12 cellular contexts compared by ENCODE assay signal in genomic region chr9:70609542-70610286, GRCh38.
DNase-seq lines count a peak whose midpoint lies in the region; ATAC-seq and TF ChIP-seq lines count a peak whose summit lies in the region.
"Had no signal": no experiment of that assay in that cellular context is flagged by ENCODE, and none has a peak within 500 bp of the region (broad histone marks: within the 10 kb centered on the region; RNA-seq: fewer than 3 reads in every experiment).

No MANE protein-coding gene starts in this region.

- peaks cover 3% of the 10 kb centered on the region for H3K9me3 Mint-ChIP-seq in activated naive CD8-positive, alpha-beta T cell treated with anti-CD3 and anti-CD28 coated beads, Interleukin-2, amount 50 U/mL, for 24 hours
- H3K9me3 Mint-ChIP-seq in activated naive CD8-positive, alpha-beta T cell treated with anti-CD3 and anti-CD28 coated beads for 36 hours, result no peaks in the 10 kb centered on the region
- H3K9me3 Mint-ChIP-seq in chondrocyte (ENCODE audit: low read depth), result no peaks in the 10 kb centered on the region

- H3K4me1 Mint-ChIP-seq in activated naive CD8-positive, alpha-beta T cell treated with anti-CD3 and anti-CD28 coated beads, Interleukin-2, amount 50 U/mL, for 24 hours, result peaks cover 10% of the 10 kb centered on the region
- H3K4me1 Mint-ChIP-seq in activated naive CD8-positive, alpha-beta T cell treated with anti-CD3 and anti-CD28 coated beads for 36 hours, result peaks cover 6% of the 10 kb centered on the region
- H3K4me1 Mint-ChIP-seq in chondrocyte (ENCODE audit: low read depth), result peaks cover 35% of the 10 kb centered on the region

- peak overlapping the region in 1 of 2 donors; percentile 52 for H3K27ac ChIP-seq in aorta (ENCODE audit: low read depth in 1 of 2, low read length in 2 of 2)

- intact Hi-C loops in aorta (cut with DNase I), result loop anchor here (10.0 kb wide), 2 partner anchors 335 to 635 kb away; no protein-coding TSS in a partner anchor

- H3K4me3 Mint-ChIP-seq in activated naive CD8-positive, alpha-beta T cell treated with anti-CD3 and anti-CD28 coated beads, Interleukin-2, amount 50 U/mL, for 24 hours, result no peak overlapping the region
- no peak overlapping the region for H3K4me3 Mint-ChIP-seq in activated naive CD8-positive, alpha-beta T cell treated with anti-CD3 and anti-CD28 coated beads for 36 hours
- no peak overlapping the region for H3K4me3 Mint-ChIP-seq in chondrocyte (ENCODE audit: unreplicated experiment)

- no peak for TF ChIP-seq CTCF in chondrocyte (IDR thresholded peaks at IDR 0.05)

- H3K9me3 ChIP-seq in aorta (ENCODE audit: control insufficient read depth, low read length), result no peaks in the 10 kb centered on the region

- H3K27me3 ChIP-seq in aorta (ENCODE audit: control insufficient read depth in 1 of 2, insufficient read depth in 2 of 2, low read length in 1 of 2), result no peaks in the 10 kb centered on the region

- H3K27ac Mint-ChIP-seq in activated naive CD8-positive, alpha-beta T cell treated with anti-CD3 and anti-CD28 coated beads, Interleukin-2, amount 50 U/mL, for 24 hours, result no peak overlapping the region
- H3K27ac Mint-ChIP-seq in activated naive CD8-positive, alpha-beta T cell treated with anti-CD3 and anti-CD28 coated beads for 36 hours, result no peak overlapping the region
- peak overlapping the region; percentile 57 for H3K27ac Mint-ChIP-seq in chondrocyte (ENCODE audit: unreplicated experiment)

- H3K4me3 ChIP-seq in aorta (ENCODE audit: low read length in 2 of 2), result no peak overlapping the region

- H3K36me3 ChIP-seq in aorta (ENCODE audit: control insufficient read depth in 1 of 2, insufficient read depth in 2 of 2, low read length in 1 of 2), result no peaks in the 10 kb centered on the region

- H3K4me1 ChIP-seq in aorta (ENCODE audit: control insufficient read depth in 1 of 2, insufficient read depth in 2 of 2, low read length in 2 of 2), result peaks cover 6 to 12% of the 10 kb centered on the region in 2 donors

- no peak for DNase-seq in activated naive CD8-positive, alpha-beta T cell treated with anti-CD3 and anti-CD28 coated beads, Interleukin-2, amount 50 U/mL, for 24 hours
- DNase-seq in activated naive CD8-positive, alpha-beta T cell treated with anti-CD3 and anti-CD28 coated beads for 36 hours, result no peak
- DNase-seq in chondrocyte (ENCODE audit: low spot score), result no peak
- peak; percentile 88 to 89 for DNase-seq in lung microvascular endothelial cell (ENCODE audit: low read depth in 2 of 2)
- DNase-seq in aorta, result peak in 1 of 2 donors; percentile 60
- DNase-seq: activated CD4-positive, alpha-beta T cell treated with anti-CD3 and anti-CD28 coated beads for 1 hour; activated naive CD4-positive, alpha-beta T cell treated with anti-CD3 and anti-CD28 coated beads, Interleukin-2, amount 50 U/mL, for 16 hours; AML-193; OCI-M1 had no signal

- WGBS in aorta, 2 donors, result 37 to 41% methylated on average over 6 of the region's 6 CpGs

- H3K27me3 Mint-ChIP-seq in activated naive CD8-positive, alpha-beta T cell treated with anti-CD3 and anti-CD28 coated beads, Interleukin-2, amount 50 U/mL, for 24 hours, result no peaks in the 10 kb centered on the region
- H3K27me3 Mint-ChIP-seq in activated naive CD8-positive, alpha-beta T cell treated with anti-CD3 and anti-CD28 coated beads for 36 hours, result peaks cover 4% of the 10 kb centered on the region
- no peaks in the 10 kb centered on the region for H3K27me3 Mint-ChIP-seq in chondrocyte (ENCODE audit: low read depth)

- peak; percentile 36 for ATAC-seq in activated naive CD8-positive, alpha-beta T cell treated with anti-CD3 and anti-CD28 coated beads, Interleukin-2, amount 50 U/mL, for 24 hours
- ATAC-seq in aorta (ENCODE audit: low FRiP score), result peak; percentile 54
- no peak for ATAC-seq in GM21528 (IDR thresholded peaks at IDR 0.05; ENCODE audit: low FRiP score, unreplicated experiment)
- no peak for ATAC-seq in GM21529 (IDR thresholded peaks at IDR 0.05; ENCODE audit: unreplicated experiment)
- no peak for ATAC-seq in GM19351 (IDR thresholded peaks at IDR 0.05; ENCODE audit: unreplicated experiment)

- H3K36me3 Mint-ChIP-seq in activated naive CD8-positive, alpha-beta T cell treated with anti-CD3 and anti-CD28 coated beads, Interleukin-2, amount 50 U/mL, for 24 hours (ENCODE audit: low read depth), result no peaks in the 10 kb centered on the region
- no peaks in the 10 kb centered on the region for H3K36me3 Mint-ChIP-seq in activated naive CD8-positive, alpha-beta T cell treated with anti-CD3 and anti-CD28 coated beads for 36 hours
- no peaks in the 10 kb centered on the region for H3K36me3 Mint-ChIP-seq in chondrocyte (ENCODE audit: low read depth)

Comparison
In these comparisons a context has a peak if more than half of its experiments do, and no peak if none do; other contexts are left out.
1. ATAC-seq: peak in activated naive CD8-positive, alpha-beta T cell treated with anti-CD3 and anti-CD28 coated beads, Interleukin-2, amount 50 U/mL, for 24 hours (single experiment) and aorta (single experiment); none in GM21528 (single experiment), GM21529 (single experiment) and GM19351 (single experiment).
2. DNase-seq: peak in lung microvascular endothelial cell (2 of 2); none in activated naive CD8-positive, alpha-beta T cell treated with anti-CD3 and anti-CD28 coated beads, Interleukin-2, amount 50 U/mL, for 24 hours (single experiment), activated naive CD8-positive, alpha-beta T cell treated with anti-CD3 and anti-CD28 coated beads for 36 hours (single experiment) and chondrocyte (single experiment).